ENCODE assay signal across 33 cellular contexts in the genomic region with DNA sequence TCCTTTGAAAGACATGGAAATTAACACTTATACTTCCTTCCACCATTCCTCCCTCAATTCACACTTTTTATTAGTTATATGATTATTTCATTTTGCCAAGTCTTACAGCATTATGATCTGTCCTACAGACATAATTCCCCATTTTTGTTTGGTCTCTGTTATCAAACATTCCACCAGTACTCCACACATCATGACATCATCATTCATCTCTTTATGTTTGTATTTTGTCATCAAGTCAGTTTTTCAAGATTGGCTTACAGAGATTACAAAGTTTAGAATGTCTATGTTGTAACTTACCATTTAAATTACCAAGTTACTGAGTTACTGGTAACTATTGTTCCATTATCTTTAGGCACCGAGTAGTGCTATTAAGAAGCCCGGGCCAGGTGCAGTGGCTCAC.
"Had no signal": no experiment of that assay in that cellular context is flagged by ENCODE, and none has a peak within 500 bp of the region (broad histone marks: within the 10 kb centered on the region; RNA-seq: fewer than 3 reads in every experiment).

No MANE protein-coding gene starts in this region.

- ATAC-seq: activated naive CD4-positive, alpha-beta T cell treated with anti-CD3 and anti-CD28 coated beads, Interleukin-2, amount 50 U/mL, for 72 hours; activated naive CD8-positive, alpha-beta T cell treated with anti-CD3 and anti-CD28 coated beads, Interleukin-2, amount 50 U/mL, for 24 hours; activated T-cell treated with anti-CD3 and anti-CD28 coated beads, Interleukin-2, amount 50 U/mL, for 4 hours; activated T-cell treated with anti-CD3 and anti-CD28 coated beads, Interleukin-2, amount 50 U/mL, for 72 hours; activated T-helper 17 cell treated with anti-CD3 and anti-CD28 coated beads, Interleukin-2, amount 50 U/mL, for 72 hours; body of pancreas had no signal

- H3K36me3 ChIP-seq: adrenal gland, ascending aorta, brain microvascular endothelial cell, breast epithelium, cardiac muscle cell had no signal

- FAIRE-seq: astrocyte, bronchial epithelial cell had no signal

- H3K27ac ChIP-seq: adrenal gland, ascending aorta, body of pancreas, brain microvascular endothelial cell, breast epithelium, cardiac muscle cell had no signal

- DNase-seq: activated effector memory CD4-positive, alpha-beta T cell treated with anti-CD3 and anti-CD28 coated beads, Interleukin-2, amount 50 U/mL, for 16 hours; activated effector memory CD4-positive, alpha-beta T cell treated with Interleukin-2 at 50 U/mL for 16 hours; activated gamma-delta T cell; activated gamma-delta T cell treated with Interleukin-2 at 50 U/mL for 16 hours; activated naive CD4-positive, alpha-beta T cell; activated naive CD4-positive, alpha-beta T cell treated with anti-CD3 and anti-CD28 coated beads for 36 hours; activated naive CD4-positive, alpha-beta T cell treated with anti-CD3 and anti-CD28 coated beads, Interleukin-2, amount 10 ng/mL, durations not matched to agents 7 days and 5 days; activated naive CD4-positive, alpha-beta T cell treated with anti-CD3 and anti-CD28 coated beads, Interleukin-2, amount 50 U/mL, for 16 hours; activated naive CD8-positive, alpha-beta T cell treated with anti-CD3 and anti-CD28 coated beads for 36 hours; activated naive CD8-positive, alpha-beta T cell treated with anti-CD3 and anti-CD28 coated beads, Interleukin-2, amount 10 ng/mL, durations not matched to agents 7 days and 5 days; activated naive CD8-positive, alpha-beta T cell treated with anti-CD3 and anti-CD28 coated beads, Interleukin-2, amount 50 U/mL, for 24 hours; activated T-cell treated with anti-CD3 and anti-CD28 coated beads, Interleukin-2, amount 50 U/mL, for 1 hour; activated T-cell treated with anti-CD3 and anti-CD28 coated beads, Interleukin-2, amount 50 U/mL, for 24 hours; activated T-cell treated with anti-CD3 and anti-CD28 coated beads, Interleukin-2, amount 50 U/mL, for 4 hours; activated T-cell treated with anti-CD3 and anti-CD28 coated beads, Interleukin-2, amount 50 U/mL, for 48 hours; activated T-cell treated with anti-CD3 and anti-CD28 coated beads, Interleukin-2, amount 50 U/mL, for 72 hours; adrenal gland; amniotic stem cell; amygdala; anterior cingulate cortex; aorta; body of pancreas; brain microvascular endothelial cell; caudate nucleus; central memory CD4-positive, alpha-beta T cell; cerebellar nuclear complex had no signal

- H3K4me1 ChIP-seq: adrenal gland, ascending aorta, body of pancreas, breast epithelium had no signal

- H3K4me3 ChIP-seq: adrenal gland, ascending aorta, body of pancreas, breast epithelium, cardiac muscle cell had no signal

- H3K9me3 ChIP-seq: adrenal gland, ascending aorta, body of pancreas, breast epithelium had no signal

- H3K27me3 ChIP-seq: ascending aorta, body of pancreas, brain microvascular endothelial cell, breast epithelium, cardiac muscle cell had no signal
